Comparison of ENCODE assay signal across 22 cellular contexts in the genomic region with DNA sequence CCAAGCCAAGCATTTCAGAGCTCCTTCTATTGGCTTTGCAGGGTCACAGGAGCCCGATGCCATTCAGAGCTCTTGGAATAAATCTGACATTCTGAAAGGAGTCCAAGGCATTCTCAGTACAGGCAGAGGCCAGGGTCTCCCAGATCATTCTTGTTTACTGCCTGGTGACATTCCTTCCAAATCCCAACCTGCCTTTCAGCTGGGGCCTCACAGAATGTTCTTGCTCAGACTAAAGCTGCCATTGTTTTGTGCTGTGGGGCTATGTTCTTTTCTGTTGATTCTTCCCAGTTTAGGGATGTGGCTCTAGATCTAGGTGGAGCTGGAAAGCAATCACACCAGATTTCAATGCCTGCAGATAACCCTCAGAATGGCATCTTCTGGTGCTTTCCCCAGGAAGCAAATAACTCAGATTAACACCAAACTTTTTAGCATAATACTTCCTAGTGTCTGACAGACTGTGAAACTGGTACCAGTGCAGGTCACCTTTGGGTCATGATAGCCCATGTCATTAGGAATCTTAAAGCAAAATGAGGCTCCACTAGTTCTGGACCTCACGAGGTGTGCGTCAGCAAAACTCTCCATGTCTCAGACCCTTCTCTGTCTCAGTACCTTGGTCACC.
"Had no signal": no experiment of that assay in that cellular context is flagged by ENCODE, and none has a peak within 500 bp of the region (broad histone marks: within the 10 kb centered on the region; RNA-seq: fewer than 3 reads in every experiment).

No MANE protein-coding gene starts in this region.

- H3K36me3 ChIP-seq: gastrocnemius medialis, left ventricle myocardium inferior, right lobe of liver, suprapubic skin, vagina had no signal

- H3K27me3 ChIP-seq: gastrocnemius medialis, right lobe of liver, suprapubic skin, vagina had no signal

- H3K9me3 ChIP-seq: gastrocnemius medialis, left ventricle myocardium inferior, right lobe of liver, suprapubic skin, vagina had no signal

- H3K27ac ChIP-seq: gastrocnemius medialis, left ventricle myocardium inferior, right lobe of liver, suprapubic skin, vagina had no signal

- FAIRE-seq: colon, small intestine, TTC549 had no signal

- H3K4me1 ChIP-seq: gastrocnemius medialis, right lobe of liver, suprapubic skin had no signal

- DNase-seq: activated B cell treated with CpG ODN at 0.5 μM for 24 hours; activated CD4-positive, alpha-beta T cell treated with anti-CD3 and anti-CD28 coated beads for 4 hours; activated CD8-positive, alpha-beta T cell treated with anti-CD3 and anti-CD28 coated beads for 36 hours; activated naive CD4-positive, alpha-beta T cell; activated naive CD8-positive, alpha-beta T cell treated with anti-CD3 and anti-CD28 coated beads for 36 hours; activated T-cell treated with anti-CD3 and anti-CD28 coated beads, Interleukin-2, amount 50 U/mL, for 1 hour; amniotic stem cell; central memory CD4-positive, alpha-beta T cell; erythroblast; gastrocnemius medialis; left ventricle myocardium inferior; mammary epithelial cell; right lobe of liver; small intestine; stimulated activated CD4-positive, alpha-beta T cell treated with anti-CD3 and anti-CD28 coated beads, Interleukin-15, amount 100 ng/mL, for 24 hours; stimulated activated CD4-positive, alpha-beta T cell treated with anti-CD3 and anti-CD28 coated beads, Interleukin-2, amount 100 ng/mL, for 48 hours; stimulated activated naive CD8-positive, alpha-beta T cell treated with anti-CD3 and anti-CD28 coated beads, Interleukin-15, amount 100 ng/mL, for 72 hours; trophoblast cell had no signal

- H3K4me3 ChIP-seq: gastrocnemius medialis, left ventricle myocardium inferior, right lobe of liver, suprapubic skin, vagina had no signal
